ENCODE assay signal across 14 cellular contexts in the genomic region with DNA sequence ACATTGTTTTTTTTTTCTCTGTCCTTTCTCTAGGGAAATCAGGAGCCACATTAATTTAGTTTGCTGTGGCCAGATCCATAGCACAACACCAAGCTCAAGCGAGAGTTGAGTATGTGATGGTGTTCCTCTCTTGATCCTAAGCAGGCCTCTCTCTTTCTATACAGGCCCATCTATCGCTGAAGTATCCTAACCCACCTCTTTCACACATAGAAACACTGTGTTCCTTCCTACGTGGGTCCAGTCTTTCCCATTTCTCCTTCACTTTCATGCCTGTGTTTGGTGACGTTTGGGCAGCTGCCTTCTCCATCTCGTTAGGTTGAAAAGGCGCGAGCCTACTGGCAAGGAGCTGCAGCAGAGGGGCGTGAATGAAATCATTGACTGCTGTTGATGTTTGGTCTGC. TPM values are rescaled to one million over a fixed set of nuclear protein-coding genes. Genes with fewer than 3 reads are reported as not detected.
A peak's percentile ranks its signal among the peaks of the same experiment; 100 is the strongest.
DNase-seq lines count a peak whose midpoint lies in the region; ATAC-seq lines count a peak whose summit lies in the region.
"Had no signal": no experiment of that assay in that cellular context is flagged by ENCODE, and none has a peak within 500 bp of the region (broad histone marks: within the 10 kb centered on the region; RNA-seq: fewer than 3 reads in every experiment).

No MANE protein-coding gene starts in this region.

- H3K36me3 Mint-ChIP-seq in activated naive CD4-positive, alpha-beta T cell treated with anti-CD3 and anti-CD28 coated beads, Interleukin-2, amount 50 U/mL, for 24 hours = peaks cover 15% of the 10 kb centered on the region
- H3K36me3 Mint-ChIP-seq in T-helper 17 cell (ENCODE audit: low read depth) (peaks cover 8% of the 10 kb centered on the region), immature natural killer cell (peaks cover 4 to 7% (median 6%) of the 10 kb centered on the region in 3 donors)

- H3K27me3 Mint-ChIP-seq in activated naive CD4-positive, alpha-beta T cell treated with anti-CD3 and anti-CD28 coated beads, Interleukin-2, amount 50 U/mL, for 24 hours = no peaks in the 10 kb centered on the region
- H3K27me3 Mint-ChIP-seq in T-helper 17 cell (no peaks in the 10 kb centered on the region), immature natural killer cell (ENCODE audit: low read depth in 3 of 3) (peaks cover 7 to 22% (median 7%) of the 10 kb centered on the region in 3 donors)
- H3K27me3 Mint-ChIP-seq in stimulated activated naive CD8-positive, alpha-beta T cell treated with anti-CD3 and anti-CD28 coated beads, Interleukin-15, amount 100 ng/mL, for 72 hours = no peaks in the 10 kb centered on the region

- ATAC-seq in T-helper 17 cell (no peak), GM21723 (IDR thresholded peaks at IDR 0.05; ENCODE audit: unreplicated experiment) (no peak), HG03378 (IDR thresholded peaks at IDR 0.05; ENCODE audit: unreplicated experiment) (no peak)
- ATAC-seq in stimulated activated naive CD8-positive, alpha-beta T cell treated with anti-CD3 and anti-CD28 coated beads, Interleukin-15, amount 100 ng/mL, for 72 hours = no peak
- ATAC-seq: psoas muscle had no signal

- H3K9me3 ChIP-seq in T-helper 17 cell (ENCODE audit: control insufficient read depth, low read length, poor library complexity, severe bottlenecking) = no peaks in the 10 kb centered on the region
- H3K9me3 ChIP-seq: psoas muscle, transverse colon had no signal

- no peaks in the 10 kb centered on the region for H3K9me3 Mint-ChIP-seq in activated naive CD4-positive, alpha-beta T cell treated with anti-CD3 and anti-CD28 coated beads, Interleukin-2, amount 50 U/mL, for 24 hours
- H3K9me3 Mint-ChIP-seq in immature natural killer cell = no peaks in the 10 kb centered on the region
- no peaks in the 10 kb centered on the region for H3K9me3 Mint-ChIP-seq in stimulated activated naive CD8-positive, alpha-beta T cell treated with anti-CD3 and anti-CD28 coated beads, Interleukin-15, amount 100 ng/mL, for 72 hours

- no peak for DNase-seq in activated naive CD4-positive, alpha-beta T cell treated with anti-CD3 and anti-CD28 coated beads, Interleukin-2, amount 50 U/mL, for 16 hours
- no peak for DNase-seq in T-helper 17 cell
- no peak for DNase-seq in immature natural killer cell
- no peak for DNase-seq in stimulated activated naive CD8-positive, alpha-beta T cell treated with anti-CD3 and anti-CD28 coated beads, Interleukin-15, amount 100 ng/mL, for 72 hours
- DNase-seq in mucosa of gallbladder (ENCODE audit: low spot score) = no peak
- DNase-seq: C1 segment of cervical spinal cord, foreskin fibroblast, GOT3, NCI-H1694, psoas muscle, transverse colon had no signal

- peaks cover 79% of the 10 kb centered on the region for H3K4me1 Mint-ChIP-seq in activated naive CD4-positive, alpha-beta T cell treated with anti-CD3 and anti-CD28 coated beads, Interleukin-2, amount 50 U/mL, for 24 hours
- H3K4me1 Mint-ChIP-seq in T-helper 17 cell = peaks cover 47% of the 10 kb centered on the region
- H3K4me1 Mint-ChIP-seq in immature natural killer cell = peaks cover 50 to 68% of the 10 kb centered on the region in 2 donors
- H3K4me1 Mint-ChIP-seq in stimulated activated naive CD8-positive, alpha-beta T cell treated with anti-CD3 and anti-CD28 coated beads, Interleukin-15, amount 100 ng/mL, for 72 hours = peaks cover 66% of the 10 kb centered on the region

- H3K4me3 Mint-ChIP-seq in activated naive CD4-positive, alpha-beta T cell treated with anti-CD3 and anti-CD28 coated beads, Interleukin-2, amount 50 U/mL, for 24 hours = peak overlapping the region; percentile 94
- H3K4me3 Mint-ChIP-seq in T-helper 17 cell (peak overlapping the region; percentile 96), immature natural killer cell (peak overlapping the region; percentile 90 to 95 (median 93))
- peak overlapping the region; percentile 92 to 96 for H3K4me3 Mint-ChIP-seq in stimulated activated naive CD8-positive, alpha-beta T cell treated with anti-CD3 and anti-CD28 coated beads, Interleukin-15, amount 100 ng/mL, for 72 hours

- H3K27ac Mint-ChIP-seq in activated naive CD4-positive, alpha-beta T cell treated with anti-CD3 and anti-CD28 coated beads, Interleukin-2, amount 50 U/mL, for 24 hours = peak overlapping the region; percentile 96
- peak overlapping the region; percentile 92 for H3K27ac Mint-ChIP-seq in T-helper 17 cell
- H3K27ac Mint-ChIP-seq in immature natural killer cell = peak overlapping the region; percentile 85 to 95 (median 90)
- H3K27ac Mint-ChIP-seq in stimulated activated naive CD8-positive, alpha-beta T cell treated with anti-CD3 and anti-CD28 coated beads, Interleukin-15, amount 100 ng/mL, for 72 hours = peak overlapping the region in 1 of 2 donors; percentile 90

RNA-seq across cellular contexts. Expression of a gene that starts 2.4 kb away (rescaled TPM):
- total RNA-seq in T-helper 17 cell (100 to 1,000 TPM; 215 to 227 TPM), mucosa of gallbladder (68.0 TPM)
- 10 to 100 TPM; 10.0 to 72.3 (median 23.9) TPM for polyA plus RNA-seq in immature natural killer cell

RNA-seq across cellular contexts. Expression of a gene that starts 20.4 kb away (rescaled TPM):
- total RNA-seq in T-helper 17 cell (100 to 1,000 TPM; 187 to 208 TPM), mucosa of gallbladder (161 TPM)
- polyA plus RNA-seq in immature natural killer cell = 100 to 1,000 TPM in 1 of 3 donors, 10 to 100 TPM in 2; 71.7 to 141 (median 76.7) TPM

RNA-seq across cellular contexts. Expression of a gene that starts 23.6 kb away (rescaled TPM):
- not detected for total RNA-seq in T-helper 17 cell
- polyA plus RNA-seq in immature natural killer cell = not detected
- total RNA-seq in mucosa of gallbladder = 0.78 TPM
- total RNA-seq: transverse colon had no signal

RNA-seq across cellular contexts. Expression of a gene that starts 46.2 kb away (rescaled TPM):
- total RNA-seq in T-helper 17 cell = not detected
- polyA plus RNA-seq in immature natural killer cell = 10 to 100 TPM; 17.2 to 41.1 (median 20.8) TPM
- 0.92 TPM for total RNA-seq in mucosa of gallbladder
- total RNA-seq: psoas muscle, transverse colon had no signal
